18 cellular contexts compared by ENCODE assay signal in the genomic region with DNA sequence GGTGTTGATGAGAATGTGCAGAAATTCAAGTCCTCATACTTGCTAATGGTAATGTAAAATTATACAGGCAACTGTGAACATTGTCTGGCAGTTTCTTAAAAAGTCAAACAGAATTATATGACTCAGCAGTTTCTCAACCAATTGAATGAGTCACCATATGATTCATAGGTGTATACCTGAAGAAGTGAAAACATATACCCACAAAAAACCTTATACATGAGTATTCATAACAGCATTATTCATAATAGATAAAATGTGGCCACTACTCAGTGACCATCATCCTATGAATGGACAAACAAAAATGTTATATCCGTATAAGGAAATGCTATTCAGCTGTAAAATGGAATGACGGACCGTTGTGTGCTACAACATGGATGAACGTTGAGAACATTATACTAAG.
DNase-seq lines count a peak whose midpoint lies in the region; ATAC-seq, FAIRE-seq and TF ChIP-seq lines count a peak whose summit lies in the region.
"Had no signal": no experiment of that assay in that cellular context is flagged by ENCODE, and none has a peak within 500 bp of the region (broad histone marks: within the 10 kb centered on the region; RNA-seq: fewer than 3 reads in every experiment).

No MANE protein-coding gene starts in this region.

- no peaks in the 10 kb centered on the region for H3K9me3 ChIP-seq in endothelial cell of umbilical vein (replicated peaks; ENCODE audit: control insufficient read depth, insufficient read depth, low read length)
- H3K9me3 ChIP-seq: left lung, Peyer's patch had no signal

- H2AFZ ChIP-seq in endothelial cell of umbilical vein (ENCODE audit: low read depth, low read length), result no peak overlapping the region

- no peak overlapping the region for H3K9ac ChIP-seq in endothelial cell of umbilical vein (replicated peaks; ENCODE audit: extremely low read depth, insufficient read depth, low read length)

- no peaks in the 10 kb centered on the region for H3K4me1 Mint-ChIP-seq in CD14-positive monocyte

- no peak overlapping the region for H3K4me3 ChIP-seq in endothelial cell of umbilical vein (replicated peaks in 1 of 3; ENCODE audit: insufficient read depth in 1 of 3, low read depth in 1 of 3, low read length in 3 of 3)
- H3K4me3 ChIP-seq in retinal pigment epithelial cell (ENCODE audit: low read length), result no peak overlapping the region
- H3K4me3 ChIP-seq: left lung, Peyer's patch had no signal

- no peaks in the 10 kb centered on the region for H3K9me1 ChIP-seq in endothelial cell of umbilical vein (replicated peaks; ENCODE audit: control insufficient read depth, extremely low read depth, insufficient read depth, low read length)

- no peak overlapping the region for H3K4me2 ChIP-seq in endothelial cell of umbilical vein (ENCODE audit: insufficient read depth, low read length)

- no TSS peak for BruUV-seq in endothelial cell of umbilical vein (replicated peaks; lab: Mats Ljungman, UMichigan)

- DNase-seq in H4 (ENCODE audit: low spot score) (peak; percentile 31), RPMI7951 (ENCODE audit: low read depth) (peak; percentile 32), endothelial cell of umbilical vein (ENCODE audit: low read depth, low spot score) (no peak), retinal pigment epithelial cell (ENCODE audit: low read depth) (peak; percentile 14), CD14-positive monocyte (ENCODE audit: low spot score) (no peak), superior temporal gyrus (ENCODE audit: extremely low spot score) (no peak), pons (ENCODE audit: low spot score) (no peak)
- DNase-seq: activated CD4-positive, alpha-beta T cell treated with anti-CD3 and anti-CD28 coated beads for 4 hours; CD4-positive, alpha-beta T cell; left lung; NCI-H2029 treated with DMSO at 0.1 percent for 48 hours; NCI-H526; Peyer's patch; substantia nigra had no signal

- no peaks in the 10 kb centered on the region for H3K36me3 Mint-ChIP-seq in CD14-positive monocyte
- H3K36me3 Mint-ChIP-seq: activated naive CD4-positive, alpha-beta T cell treated with anti-CD3 and anti-CD28 coated beads, Interleukin-2, amount 50 U/mL, for 72 hours had no signal

- CTCF ChIA-PET in endothelial cell of umbilical vein (lab: Charles Lee), result no interaction called here

- peaks cover 0 to 6% (median 3%) of the 10 kb centered on the region in 7 donors for H3K9me3 Mint-ChIP-seq in CD14-positive monocyte

- POLR2A ChIA-PET in endothelial cell of umbilical vein (lab: Charles Lee), result no interaction called here

- H3K79me2 ChIP-seq in endothelial cell of umbilical vein (ENCODE audit: control insufficient read depth, insufficient read depth, low read length), result no peaks in the 10 kb centered on the region

- H3K27me3 ChIP-seq in endothelial cell of umbilical vein (ENCODE audit: control insufficient read depth in 2 of 2, insufficient read depth in 2 of 2, low read length in 2 of 2), result no peaks in the 10 kb centered on the region
- H3K27me3 ChIP-seq: left lung, Peyer's patch had no signal

- TF ChIP-seq CTCF in endothelial cell of umbilical vein (IDR thresholded peaks at IDR 0.05; ENCODE audit: extremely low read depth in 1 of 2, insufficient read depth in 1 of 2, low read depth in 1 of 2, low read length in 2 of 2) (no peak), retinal pigment epithelial cell (conservative IDR thresholded peaks at IDR 0.05; ENCODE audit: low read depth, low read length) (no peak), CD14-positive monocyte (IDR thresholded peaks at IDR 0.05) (no peak)

- no peak overlapping the region for H3K4me3 Mint-ChIP-seq in CD14-positive monocyte
- H3K4me3 Mint-ChIP-seq: CD4-positive, alpha-beta T cell; T-helper 1 cell treated with Interleukin-12 subunit alpha and Interleukin-12 subunit beta and Interleukin-4 antibody, amounts not matched to agents 30 μg/mL and 1 μg/mL, for 36 hours had no signal

- dilution Hi-C loops in endothelial cell of umbilical vein (cut with MboI; ENCODE audit: extremely low pct_ligation_motif_present, low sequenced_read_pairs), result no loop called here

- FAIRE-seq in endothelial cell of umbilical vein (lab: Jason Lieb, UNC), result no peak
- FAIRE-seq: HTR-8/SVneo had no signal

- ATAC-seq in HG02759 (IDR thresholded peaks at IDR 0.05; ENCODE audit: unreplicated experiment), result no peak
- ATAC-seq: left lung had no signal

- no peaks in the 10 kb centered on the region for H4K20me1 ChIP-seq in endothelial cell of umbilical vein (replicated peaks; ENCODE audit: control insufficient read depth, extremely low read depth, insufficient read depth, low read length)

- H3K27me3 Mint-ChIP-seq in CD14-positive monocyte (ENCODE audit: low read depth in 3 of 3), result peaks cover 0 to 1% (median 0%) of the 10 kb centered on the region in 3 donors
- H3K27me3 Mint-ChIP-seq: CD4-positive, alpha-beta T cell had no signal

- no peak overlapping the region for H3K27ac Mint-ChIP-seq in CD14-positive monocyte
- H3K27ac Mint-ChIP-seq: activated naive CD4-positive, alpha-beta T cell treated with anti-CD3 and anti-CD28 coated beads, Interleukin-2, amount 50 U/mL, for 72 hours; CD4-positive, alpha-beta T cell; T-helper 1 cell treated with Interleukin-12 subunit alpha and Interleukin-12 subunit beta and Interleukin-4 antibody, amounts not matched to agents 30 μg/mL and 1 μg/mL, for 36 hours had no signal

- no peak overlapping the region for H3K27ac ChIP-seq in endothelial cell of umbilical vein (ENCODE audit: insufficient read depth, low read depth, low read length)
- H3K27ac ChIP-seq: left lung, Peyer's patch had no signal

- H3K36me3 ChIP-seq in endothelial cell of umbilical vein (ENCODE audit: control insufficient read depth in 2 of 2, extremely low read depth in 1 of 2, insufficient read depth in 2 of 2, low read length in 2 of 2), result no peaks in the 10 kb centered on the region
- H3K36me3 ChIP-seq: left lung, Peyer's patch had no signal

- no peaks in the 10 kb centered on the region for H3K4me1 ChIP-seq in endothelial cell of umbilical vein (ENCODE audit: control insufficient read depth, extremely low read depth, insufficient read depth, low read length)
- H3K4me1 ChIP-seq: left lung, Peyer's patch had no signal

- TF ChIP-seq POLR2A in endothelial cell of umbilical vein (IDR thresholded peaks at IDR 0.05; ENCODE audit: low read depth, low read length), result no peak

- intact Hi-C loops in endothelial cell of umbilical vein (cut with micrococcal nuclease) (no loop called here), CD14-positive monocyte (cut with micrococcal nuclease) (no loop called here)

TF ChIP-seq in endothelial cell of umbilical vein, 7 proteins besides CTCF, POLR2A, EP300 and RAD21:
- no peak for TF ChIP-seq FOS (IDR thresholded peaks at IDR 0.05; ENCODE audit: borderline replicate concordance, insufficient read depth, low read length)
- no peak for TF ChIP-seq GATA2 (IDR thresholded peaks at IDR 0.05; ENCODE audit: insufficient read depth, insufficient read length, low read depth, low read length)
- no peak for TF ChIP-seq MYC (IDR thresholded peaks at IDR 0.05; ENCODE audit: low read depth, low read length)
- TF ChIP-seq POLR2AphosphoS5 (IDR thresholded peaks at IDR 0.05; ENCODE audit: insufficient read depth, low read depth, low read length), result no peak
- peak; percentile 19 for TF ChIP-seq JUN (IDR thresholded peaks at IDR 0.05; ENCODE audit: borderline replicate concordance, insufficient read depth, insufficient read length, low read depth)

Comparison
In these comparisons a context has a peak if more than half of its experiments do, and no peak if none do; other contexts are left out.
1. DNase-seq: peak in H4 (single experiment), RPMI7951 (single experiment) and retinal pigment epithelial cell (single experiment); none in endothelial cell of umbilical vein (single experiment), CD14-positive monocyte (single experiment), superior temporal gyrus (single experiment) and pons (single experiment).